ENCODE assay signal across 9 cellular contexts in the genomic region with DNA sequence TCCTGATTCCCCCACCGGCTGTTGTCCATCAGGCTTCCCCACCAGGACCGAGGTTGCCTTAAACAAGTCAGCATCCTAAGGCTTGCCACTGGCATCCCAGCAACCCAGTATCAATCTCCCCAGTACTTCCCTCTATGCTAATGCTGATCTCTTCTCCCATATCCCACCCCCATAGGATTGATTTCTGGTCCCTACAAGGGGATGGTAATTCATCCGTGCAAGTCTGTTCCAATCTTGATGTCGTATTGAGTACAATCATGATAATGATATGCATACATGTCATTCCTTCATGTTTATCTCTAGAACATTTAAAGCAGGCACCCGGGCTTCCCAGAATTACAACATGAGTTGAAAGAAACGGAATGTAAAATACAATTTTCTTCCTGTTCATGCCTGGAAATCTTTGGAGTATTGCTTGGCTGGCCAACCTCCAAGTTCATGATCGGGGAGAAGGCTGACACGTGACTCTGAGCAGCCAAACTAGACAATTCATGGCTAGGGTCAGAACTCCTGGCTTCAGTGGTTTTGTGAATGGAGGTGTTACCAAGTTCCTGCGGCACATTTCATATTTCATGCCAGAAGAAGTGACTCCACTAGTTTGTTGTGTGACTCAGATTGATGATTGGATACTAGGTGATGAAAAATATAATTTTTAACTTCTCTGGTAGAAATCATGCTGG.
DNase-seq lines count a peak whose midpoint lies in the region; ATAC-seq and TF ChIP-seq lines count a peak whose summit lies in the region.
"Had no signal": no experiment of that assay in that cellular context is flagged by ENCODE, and none has a peak within 500 bp of the region (broad histone marks: within the 10 kb centered on the region; RNA-seq: fewer than 3 reads in every experiment).

No MANE protein-coding gene starts in this region.

- peak; percentile 99 for DNase-seq in EL
- DNase-seq in T1000 (lab: John Stamatoyannopoulos, UW): peak; percentile 38
- no peak for DNase-seq in gastrocnemius medialis
- no peak for DNase-seq in nucleus accumbens (lab: John Stamatoyannopoulos, UW)
- no peak for DNase-seq in effector CD8-positive, alpha-beta T cell (lab: John Stamatoyannopoulos, UW)
- no peak for DNase-seq in activated CD4-positive, alpha-beta T cell treated with anti-CD3 and anti-CD28 coated beads, Interleukin-2, amount 50 U/mL, for 48 hours
- DNase-seq: activated CD8-positive, alpha-beta memory T cell treated with anti-CD3 and anti-CD28 coated beads for 24 hours had no signal

- ATAC-seq in gastroesophageal sphincter: peak; percentile 68
- no peak for ATAC-seq in gastrocnemius medialis
- no peak for ATAC-seq in GM18861 (IDR thresholded peaks at IDR 0.05; ENCODE audit: unreplicated experiment)

- H3K4me1 ChIP-seq in gastroesophageal sphincter: peaks cover 12 to 83% (median 23%) of the 10 kb centered on the region in 3 donors
- peaks cover 11 to 23% of the 10 kb centered on the region in 2 donors for H3K4me1 ChIP-seq in gastrocnemius medialis

- in situ Hi-C loops in gastrocnemius medialis (cut with MboI; ENCODE audit: low sequenced_read_pairs in 4 of 4): loop anchor here in 1 of 4 donors (10.0 kb wide), 1 partner anchor 236 kb away; no protein-coding TSS in a partner anchor

- intact Hi-C loops in gastrocnemius medialis (cut with DNase I; ENCODE audit: low total_unique reads): no loop called here

- TF ChIP-seq EP300 in gastroesophageal sphincter (IDR thresholded peaks at IDR 0.05): no peak

- WGBS in gastroesophageal sphincter (ENCODE audit: low coverage in 1 of 2), 2 donors: 19 to 20% methylated on average over 7 to 9 of the region's 9 CpGs

- TF ChIP-seq POLR2A in gastroesophageal sphincter (IDR thresholded peaks at IDR 0.05) (no peak), gastrocnemius medialis (IDR thresholded peaks at IDR 0.05) (no peak)

- no peaks in the 10 kb centered on the region for H3K27me3 ChIP-seq in gastroesophageal sphincter
- H3K27me3 ChIP-seq in gastrocnemius medialis: no peaks in the 10 kb centered on the region

- H3K4me3 ChIP-seq in gastroesophageal sphincter (no peak overlapping the region), gastrocnemius medialis (no peak overlapping the region)

- H3K27ac ChIP-seq in gastroesophageal sphincter: peak overlapping the region in 3 of 4 donors; percentile 52 to 73 (median 60)
- H3K27ac ChIP-seq in gastrocnemius medialis: peak overlapping the region in 3 of 4 donors; percentile 10 to 37 (median 16)

- no peaks in the 10 kb centered on the region for H3K9me3 ChIP-seq in gastroesophageal sphincter
- no peaks in the 10 kb centered on the region for H3K9me3 ChIP-seq in gastrocnemius medialis

- H3K36me3 ChIP-seq in gastroesophageal sphincter: peaks cover 2 to 29% of the 10 kb centered on the region in 2 donors
- peaks cover 0 to 7% of the 10 kb centered on the region in 2 donors for H3K36me3 ChIP-seq in gastrocnemius medialis

- TF ChIP-seq CTCF in gastroesophageal sphincter (IDR thresholded peaks at IDR 0.05): no peak
- no peak for TF ChIP-seq CTCF in gastrocnemius medialis (IDR thresholded peaks at IDR 0.05 in 4 of 5, conservative IDR thresholded peaks at IDR 0.05 in 1 of 5)

Comparison
In these comparisons a context has a peak if more than half of its experiments do, and no peak if none do; other contexts are left out.
1. DNase-seq: peak in EL (single experiment) and T1000 (single experiment); none in gastrocnemius medialis (0 of 2), nucleus accumbens (0 of 56), effector CD8-positive, alpha-beta T cell (single experiment) and activated CD4-positive, alpha-beta T cell treated with anti-CD3 and anti-CD28 coated beads, Interleukin-2, amount 50 U/mL, for 48 hours (0 of 2).